Comparison of ENCODE assay signal across 39 cellular contexts in the genomic region with DNA sequence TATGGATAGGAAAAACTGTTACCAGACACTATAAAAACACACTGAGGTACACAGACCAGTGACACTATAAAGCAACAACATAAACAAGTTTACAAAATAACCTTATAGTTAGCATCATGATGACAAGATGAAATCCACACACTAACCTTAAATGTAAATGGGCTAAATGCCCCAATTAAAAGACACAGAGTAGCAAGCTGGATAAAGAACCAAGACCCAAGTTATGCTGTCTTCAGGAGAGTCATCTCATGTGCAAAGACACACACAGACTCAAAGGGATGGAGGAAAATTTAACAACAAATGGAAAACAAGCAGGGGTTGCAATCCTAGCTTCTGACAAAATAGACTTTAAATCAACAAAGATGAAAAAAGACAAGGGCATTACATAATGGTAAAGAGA.
"Had no signal": no experiment of that assay in that cellular context is flagged by ENCODE, and none has a peak within 500 bp of the region (broad histone marks: within the 10 kb centered on the region; RNA-seq: fewer than 3 reads in every experiment).

No MANE protein-coding gene starts in this region.

- H3K4me3 Mint-ChIP-seq: activated naive CD4-positive, alpha-beta T cell treated with anti-CD3 and anti-CD28 coated beads for 36 hours; activated naive CD4-positive, alpha-beta T cell treated with anti-CD3 and anti-CD28 coated beads, Interleukin-2, amount 10 ng/mL, durations not matched to agents 7 days and 5 days; activated naive CD4-positive, alpha-beta T cell treated with anti-CD3 and anti-CD28 coated beads, Interleukin-2, amount 50 U/mL, for 24 hours; activated naive CD8-positive, alpha-beta T cell; activated naive CD8-positive, alpha-beta T cell treated with anti-CD3 and anti-CD28 coated beads for 36 hours; activated naive CD8-positive, alpha-beta T cell treated with anti-CD3 and anti-CD28 coated beads, Interleukin-2, amount 10 ng/mL, durations not matched to agents 7 days and 5 days; activated naive CD8-positive, alpha-beta T cell treated with anti-CD3 and anti-CD28 coated beads, Interleukin-2, amount 50 U/mL, for 24 hours; activated T-cell treated with anti-CD3 and anti-CD28 coated beads, Interleukin-2, amount 50 U/mL, for 24 hours; activated T-cell treated with anti-CD3 and anti-CD28 coated beads, Interleukin-2, amount 50 U/mL, for 4 hours; activated T-cell treated with anti-CD3 and anti-CD28 coated beads, Interleukin-2, amount 50 U/mL, for 72 hours; activated T-helper 1 cell treated with anti-CD3 and anti-CD28 coated beads, Interleukin-12 subunit alpha, Interleukin-12 subunit beta, Interleukin-2, Interleukin-4 antibody, amounts not matched to agents 30 ng/mL and 10 ng/mL and 1 ng/mL, durations not matched to agents 14 hours and 24 hours and 36 hours; activated T-helper 17 cell treated with anti-CD3 and anti-CD28 coated beads, Interleukin-2, amount 50 U/mL, for 72 hours; brain; central memory CD8-positive, alpha-beta T cell had no signal

- H3K27ac ChIP-seq: adrenal gland, ascending aorta, body of pancreas, brain microvascular endothelial cell, breast epithelium, cardiac muscle cell had no signal

- H3K27ac Mint-ChIP-seq: activated naive CD4-positive, alpha-beta T cell treated with anti-CD3 and anti-CD28 coated beads for 36 hours; activated naive CD4-positive, alpha-beta T cell treated with anti-CD3 and anti-CD28 coated beads, Interleukin-2, amount 10 ng/mL, durations not matched to agents 7 days and 5 days; activated naive CD4-positive, alpha-beta T cell treated with anti-CD3 and anti-CD28 coated beads, Interleukin-2, amount 50 U/mL, for 24 hours; activated naive CD4-positive, alpha-beta T cell treated with anti-CD3 and anti-CD28 coated beads, Interleukin-2, amount 50 U/mL, for 72 hours; activated naive CD8-positive, alpha-beta T cell; activated naive CD8-positive, alpha-beta T cell treated with anti-CD3 and anti-CD28 coated beads for 36 hours; activated naive CD8-positive, alpha-beta T cell treated with anti-CD3 and anti-CD28 coated beads, Interleukin-2, amount 10 ng/mL, durations not matched to agents 7 days and 5 days; activated naive CD8-positive, alpha-beta T cell treated with anti-CD3 and anti-CD28 coated beads, Interleukin-2, amount 50 U/mL, for 24 hours; activated T-cell treated with anti-CD3 and anti-CD28 coated beads, Interleukin-2, amount 50 U/mL, for 24 hours; activated T-cell treated with anti-CD3 and anti-CD28 coated beads, Interleukin-2, amount 50 U/mL, for 72 hours; activated T-helper 1 cell treated with anti-CD3 and anti-CD28 coated beads, Interleukin-12 subunit alpha, Interleukin-12 subunit beta, Interleukin-2, Interleukin-4 antibody, amounts not matched to agents 30 ng/mL and 10 ng/mL and 1 ng/mL, durations not matched to agents 14 hours and 24 hours and 36 hours; activated T-helper 17 cell treated with anti-CD3 and anti-CD28 coated beads, Interleukin-2, amount 50 U/mL, for 72 hours; activated T-helper 2 cell treated with anti-CD3 and anti-CD28 coated beads, Interferon-gamma antibody, Interleukin-2, Interleukin-4, amounts not matched to agents 10 μg/mL and 5 μg/mL and 100 μg/mL, durations not matched to agents 14 hours and 24 hours and 36 hours; brain had no signal

- H3K36me3 ChIP-seq: adrenal gland, breast epithelium had no signal

- H3K27me3 Mint-ChIP-seq: activated naive CD8-positive, alpha-beta T cell; activated naive CD8-positive, alpha-beta T cell treated with anti-CD3 and anti-CD28 coated beads for 36 hours; activated T-cell treated with anti-CD3 and anti-CD28 coated beads, Interleukin-2, amount 50 U/mL, for 24 hours; brain had no signal

- H3K27me3 ChIP-seq: adrenal gland, ascending aorta, body of pancreas, brain microvascular endothelial cell, breast epithelium, cardiac muscle cell had no signal

- FAIRE-seq: bronchial epithelial cell had no signal

- DNase-seq: activated effector memory CD4-positive, alpha-beta T cell treated with anti-CD3 and anti-CD28 coated beads, Interleukin-2, amount 50 U/mL, for 16 hours; activated effector memory CD4-positive, alpha-beta T cell treated with Interleukin-2 at 50 U/mL for 16 hours; activated gamma-delta T cell; activated gamma-delta T cell treated with Interleukin-2 at 50 U/mL for 16 hours; activated naive CD4-positive, alpha-beta T cell; activated naive CD4-positive, alpha-beta T cell treated with anti-CD3 and anti-CD28 coated beads for 36 hours; activated naive CD4-positive, alpha-beta T cell treated with anti-CD3 and anti-CD28 coated beads, Interleukin-2, amount 10 ng/mL, durations not matched to agents 7 days and 5 days; activated naive CD4-positive, alpha-beta T cell treated with anti-CD3 and anti-CD28 coated beads, Interleukin-2, amount 50 U/mL, for 16 hours; activated naive CD4-positive, alpha-beta T cell treated with Interleukin-2 at 50 U/mL for 16 hours; activated naive CD8-positive, alpha-beta T cell treated with anti-CD3 and anti-CD28 coated beads for 36 hours; activated naive CD8-positive, alpha-beta T cell treated with anti-CD3 and anti-CD28 coated beads, Interleukin-2, amount 10 ng/mL, durations not matched to agents 7 days and 5 days; activated naive CD8-positive, alpha-beta T cell treated with anti-CD3 and anti-CD28 coated beads, Interleukin-2, amount 50 U/mL, for 24 hours; activated T-cell treated with anti-CD3 and anti-CD28 coated beads, Interleukin-2, amount 50 U/mL, for 1 hour; activated T-cell treated with anti-CD3 and anti-CD28 coated beads, Interleukin-2, amount 50 U/mL, for 24 hours; activated T-cell treated with anti-CD3 and anti-CD28 coated beads, Interleukin-2, amount 50 U/mL, for 4 hours; activated T-cell treated with anti-CD3 and anti-CD28 coated beads, Interleukin-2, amount 50 U/mL, for 48 hours; activated T-cell treated with anti-CD3 and anti-CD28 coated beads, Interleukin-2, amount 50 U/mL, for 72 hours; adrenal gland; amniotic stem cell; amygdala; anterior cingulate cortex; aorta; body of pancreas; brain microvascular endothelial cell; caudate nucleus; central memory CD4-positive, alpha-beta T cell; cerebellar nuclear complex had no signal

- H3K4me1 Mint-ChIP-seq: activated naive CD4-positive, alpha-beta T cell treated with anti-CD3 and anti-CD28 coated beads, Interleukin-2, amount 10 ng/mL, durations not matched to agents 7 days and 5 days; activated naive CD4-positive, alpha-beta T cell treated with anti-CD3 and anti-CD28 coated beads, Interleukin-2, amount 50 U/mL, for 24 hours; activated naive CD8-positive, alpha-beta T cell treated with anti-CD3 and anti-CD28 coated beads for 36 hours; activated naive CD8-positive, alpha-beta T cell treated with anti-CD3 and anti-CD28 coated beads, Interleukin-2, amount 10 ng/mL, durations not matched to agents 7 days and 5 days; activated naive CD8-positive, alpha-beta T cell treated with anti-CD3 and anti-CD28 coated beads, Interleukin-2, amount 50 U/mL, for 24 hours; activated T-helper 17 cell treated with anti-CD3 and anti-CD28 coated beads, Interleukin-2, amount 50 U/mL, for 72 hours; brain; central memory CD8-positive, alpha-beta T cell had no signal

- H3K4me1 ChIP-seq: adrenal gland, ascending aorta, body of pancreas, breast epithelium had no signal

- H3K4me3 ChIP-seq: adrenal gland, ascending aorta, body of pancreas, breast epithelium, cardiac muscle cell had no signal

- ATAC-seq: activated naive CD4-positive, alpha-beta T cell treated with anti-CD3 and anti-CD28 coated beads, Interleukin-2, amount 50 U/mL, for 72 hours; activated naive CD8-positive, alpha-beta T cell treated with anti-CD3 and anti-CD28 coated beads, Interleukin-2, amount 50 U/mL, for 24 hours; activated T-cell treated with anti-CD3 and anti-CD28 coated beads, Interleukin-2, amount 50 U/mL, for 4 hours; activated T-cell treated with anti-CD3 and anti-CD28 coated beads, Interleukin-2, amount 50 U/mL, for 72 hours; activated T-helper 17 cell treated with anti-CD3 and anti-CD28 coated beads, Interleukin-2, amount 50 U/mL, for 72 hours; body of pancreas had no signal
